In genomic region chr1:206587904-206588303, GRCh38 we compare ENCODE assay signal across 15 cellular contexts. TPM values are rescaled to one million over a fixed set of nuclear protein-coding genes. Genes with fewer than 3 reads are reported as not detected.
DNase-seq lines count a peak whose midpoint lies in the region; ATAC-seq, FAIRE-seq and TF ChIP-seq lines count a peak whose summit lies in the region.
"Had no signal": no experiment of that assay in that cellular context is flagged by ENCODE, and none has a peak within 500 bp of the region (broad histone marks: within the 10 kb centered on the region; RNA-seq: fewer than 3 reads in every experiment).

No MANE protein-coding gene starts in this region.

- DNase-seq in T-helper 1 cell (no peak), islet precursor cell (peak; percentile 46), spleen (no peak), kidney (no peak)
- DNase-seq in activated CD4-positive, alpha-beta memory T cell treated with anti-CD3 and anti-CD28 coated beads, Interleukin-2, amount 10 ng/mL, durations not matched to agents 7 days and 5 days: no peak
- DNase-seq: KG1, NCI-H146, NCI-H510A, Peyer's patch had no signal

- no peak overlapping the region for H3K9ac ChIP-seq in kidney (ENCODE audit: low read length in 2 of 2)

- CTCF ChIA-PET in activated CD4-positive, alpha-beta memory T cell treated with anti-CD3 and anti-CD28 coated beads, Interleukin-2, amount 10 ng/mL, durations not matched to agents 7 days and 5 days (lab: Charles Lee): interaction anchor here (0.9 to 2.1 kb wide), 7 partner anchors 8 to 98 kb away, joined by 4 to 23 read pairs (median 5); partner anchors contain the start of gene DYRK3

- no peaks in the 10 kb centered on the region for H3K27me3 Mint-ChIP-seq in T-helper 1 cell treated with Interleukin-12 subunit alpha and Interleukin-12 subunit beta and Interleukin-4 antibody, amounts not matched to agents 30 μg/mL and 1 μg/mL, for 36 hours (ENCODE audit: low read depth)
- no peaks in the 10 kb centered on the region for H3K27me3 Mint-ChIP-seq in activated CD4-positive, alpha-beta memory T cell treated with anti-CD3 and anti-CD28 coated beads, Interleukin-2, amount 10 ng/mL, durations not matched to agents 7 days and 5 days

- no peaks in the 10 kb centered on the region for H3K27me3 ChIP-seq in spleen (replicated peaks in 1 of 7)
- H3K27me3 ChIP-seq: Peyer's patch had no signal

- 73 to 94% (median 80%) methylated on average over 10 to 14 of the region's 14 CpGs for WGBS in spleen, 5 donors

- no peak for TF ChIP-seq POLR2A in spleen (IDR thresholded peaks at IDR 0.05)

- POLR2A ChIA-PET in activated CD4-positive, alpha-beta memory T cell treated with anti-CD3 and anti-CD28 coated beads, Interleukin-2, amount 10 ng/mL, durations not matched to agents 7 days and 5 days (lab: Charles Lee): interaction anchor here (1.0 to 28.4 kb wide), 6 partner anchors 8 to 48 kb away, joined by 3 to 1193 read pairs (median 4); partner anchors contain the start of gene DYRK3

- H3K4me1 Mint-ChIP-seq in T-helper 1 cell treated with Interleukin-12 subunit alpha and Interleukin-12 subunit beta and Interleukin-4 antibody, amounts not matched to agents 30 μg/mL and 1 μg/mL, for 36 hours (ENCODE audit: low read depth): peaks cover 86% of the 10 kb centered on the region
- peaks cover 87% of the 10 kb centered on the region for H3K4me1 Mint-ChIP-seq in activated CD4-positive, alpha-beta memory T cell treated with anti-CD3 and anti-CD28 coated beads, Interleukin-2, amount 10 ng/mL, durations not matched to agents 7 days and 5 days

- ATAC-seq in GM21390 (IDR thresholded peaks at IDR 0.05; ENCODE audit: unreplicated experiment) (no peak), HG03108 (IDR thresholded peaks at IDR 0.05; ENCODE audit: unreplicated experiment) (no peak)
- ATAC-seq: right cardiac atrium had no signal

- FAIRE-seq in kidney (lab: Jason Lieb, UNC): no peak
- FAIRE-seq: frontal cortex had no signal

- peaks cover 23 to 99% (median 67%) of the 10 kb centered on the region in 6 donors for H3K4me1 ChIP-seq in spleen
- H3K4me1 ChIP-seq in kidney (ENCODE audit: control insufficient read depth in 1 of 2, insufficient read depth in 1 of 2, low read depth in 1 of 2, low read length in 2 of 2): no peaks in the 10 kb centered on the region

- peaks cover 70% of the 10 kb centered on the region for H3K36me3 Mint-ChIP-seq in T-helper 1 cell treated with Interleukin-12 subunit alpha and Interleukin-12 subunit beta and Interleukin-4 antibody, amounts not matched to agents 30 μg/mL and 1 μg/mL, for 36 hours (ENCODE audit: low read depth)
- peaks cover 90% of the 10 kb centered on the region for H3K36me3 Mint-ChIP-seq in activated CD4-positive, alpha-beta memory T cell treated with anti-CD3 and anti-CD28 coated beads, Interleukin-2, amount 10 ng/mL, durations not matched to agents 7 days and 5 days (ENCODE audit: low read depth)

- H3K4me3 Mint-ChIP-seq in T-helper 1 cell treated with Interleukin-12 subunit alpha and Interleukin-12 subunit beta and Interleukin-4 antibody, amounts not matched to agents 30 μg/mL and 1 μg/mL, for 36 hours: peak overlapping the region; percentile 10
- H3K4me3 Mint-ChIP-seq in activated CD4-positive, alpha-beta memory T cell treated with anti-CD3 and anti-CD28 coated beads, Interleukin-2, amount 10 ng/mL, durations not matched to agents 7 days and 5 days: no peak overlapping the region

- no peaks in the 10 kb centered on the region for H3K9me3 Mint-ChIP-seq in T-helper 1 cell treated with Interleukin-12 subunit alpha and Interleukin-12 subunit beta and Interleukin-4 antibody, amounts not matched to agents 30 μg/mL and 1 μg/mL, for 36 hours
- no peaks in the 10 kb centered on the region for H3K9me3 Mint-ChIP-seq in activated CD4-positive, alpha-beta memory T cell treated with anti-CD3 and anti-CD28 coated beads, Interleukin-2, amount 10 ng/mL, durations not matched to agents 7 days and 5 days

- H3K9me3 ChIP-seq in spleen (no peaks in the 10 kb centered on the region), kidney (ENCODE audit: control insufficient read depth in 1 of 2, low read length in 2 of 2) (no peaks in the 10 kb centered on the region)
- H3K9me3 ChIP-seq: Peyer's patch had no signal

- TF ChIP-seq CTCF in spleen (IDR thresholded peaks at IDR 0.05 in 8 of 11, conservative IDR thresholded peaks at IDR 0.05 in 3 of 11): no peak
- no peak for TF ChIP-seq CTCF in kidney (IDR thresholded peaks at IDR 0.05; ENCODE audit: borderline replicate concordance, extremely low read depth, insufficient read depth)

- peak overlapping the region in 7 of 8 donors; percentile 61 to 73 (median 66) for H3K27ac ChIP-seq in spleen
- H3K27ac ChIP-seq in kidney (ENCODE audit: low read depth in 2 of 2, low read length in 2 of 2): peak overlapping the region in 1 of 2 donors; percentile 8
- H3K27ac ChIP-seq: 22Rv1 had no signal

- intact Hi-C loops in spleen (cut with DNase I; ENCODE audit: low total_unique reads) (no loop called here), kidney (cut with DNase I) (no loop called here)

- H3K27ac Mint-ChIP-seq in T-helper 1 cell treated with Interleukin-12 subunit alpha and Interleukin-12 subunit beta and Interleukin-4 antibody, amounts not matched to agents 30 μg/mL and 1 μg/mL, for 36 hours: peak overlapping the region; percentile 94
- H3K27ac Mint-ChIP-seq in activated CD4-positive, alpha-beta memory T cell treated with anti-CD3 and anti-CD28 coated beads, Interleukin-2, amount 10 ng/mL, durations not matched to agents 7 days and 5 days: peak overlapping the region; percentile 98

- H3K4me3 ChIP-seq in spleen (no peak overlapping the region), kidney (ENCODE audit: low read length in 2 of 2) (no peak overlapping the region)
- H3K4me3 ChIP-seq: Peyer's patch had no signal

- H3K36me3 ChIP-seq in spleen (peaks cover 7 to 100% (median 84%) of the 10 kb centered on the region in 6 donors), kidney (ENCODE audit: control insufficient read depth in 1 of 2, insufficient read depth in 2 of 2, low read length in 2 of 2) (peaks cover 17 to 22% of the 10 kb centered on the region in 2 donors)

RNA-seq across cellular contexts. Expression of gene EIF2D, which starts 24.4 kb away (rescaled TPM):
- 10 to 100 TPM; 42.2 to 43.1 TPM for total RNA-seq in activated CD4-positive, alpha-beta memory T cell treated with anti-CD3 and anti-CD28 coated beads, Interleukin-2, amount 10 ng/mL, durations not matched to agents 7 days and 5 days
- total RNA-seq in spleen: 10 to 100 TPM; 38.7 to 48.6 (median 43.0) TPM
- polyA plus RNA-seq in spleen: 10 to 100 TPM; 41.8 to 51.6 (median 50.0) TPM
- total RNA-seq in kidney: 45.1 TPM
- polyA plus RNA-seq in kidney (ENCODE audit: insufficient read depth, low read depth, low replicate concordance): 44.5 TPM

RNA-seq across cellular contexts. Expression of gene DYRK3, which starts 47.4 kb away (rescaled TPM):
- 1 to 10 TPM; 8.8 to 9.2 TPM for total RNA-seq in activated CD4-positive, alpha-beta memory T cell treated with anti-CD3 and anti-CD28 coated beads, Interleukin-2, amount 10 ng/mL, durations not matched to agents 7 days and 5 days
- 1 to 10 TPM; 2.4 to 6.6 (median 4.3) TPM for total RNA-seq in spleen
- polyA plus RNA-seq in spleen: 1 to 10 TPM in 1 of 3 donors, under 1 TPM in 2; 0.65 to 1.4 (median 0.89) TPM
- 12.7 TPM for total RNA-seq in kidney
- polyA plus RNA-seq in kidney (ENCODE audit: insufficient read depth, low read depth, low replicate concordance): 3.5 TPM
